In the genomic region with DNA sequence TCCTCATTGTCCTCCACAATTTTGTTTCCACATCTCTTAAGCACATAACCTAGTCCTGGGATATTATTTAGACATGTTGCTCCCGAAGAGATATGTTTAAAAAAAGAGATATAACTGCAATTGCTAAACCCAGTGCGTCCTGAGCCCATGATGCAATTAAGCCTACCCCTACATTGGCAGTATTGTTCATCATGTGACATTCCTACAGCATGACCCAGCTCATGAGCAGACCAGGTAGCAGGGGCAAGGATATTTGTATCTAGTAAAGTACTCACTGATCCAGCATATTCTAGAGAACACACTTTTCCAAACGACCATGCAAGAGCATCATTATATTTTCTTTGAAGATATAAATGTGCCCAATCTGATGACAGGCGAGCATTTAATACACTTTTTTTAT, we compare ENCODE assay signal across 22 cellular contexts. TPM values are rescaled to one million over a fixed set of nuclear protein-coding genes. Genes with fewer than 3 reads are reported as not detected.
DNase-seq lines count a peak whose midpoint lies in the region; ATAC-seq, FAIRE-seq and TF ChIP-seq lines count a peak whose summit lies in the region.
"Had no signal": no experiment of that assay in that cellular context is flagged by ENCODE, and none has a peak within 500 bp of the region (broad histone marks: within the 10 kb centered on the region; RNA-seq: fewer than 3 reads in every experiment).

No MANE protein-coding gene starts in this region.

- intact Hi-C loops in MCF 10A (cut with micrococcal nuclease) = no loop called here
- intact Hi-C loops in mammary epithelial cell (cut with micrococcal nuclease) = loop anchor here (1.0 kb wide), 1 partner anchor 34 kb away; no protein-coding TSS in a partner anchor
- intact Hi-C loops in HepG2 (cut with micrococcal nuclease; ENCODE audit: unreplicated experiment) = no loop called here

- dilution Hi-C loops in mammary epithelial cell (cut with HindIII; ENCODE audit: low sequenced_read_pairs) = no loop called here

- no peaks in the 10 kb centered on the region for H3K9me3 ChIP-seq in mammary epithelial cell (replicated peaks; ENCODE audit: insufficient read depth, low read length)
- no peaks in the 10 kb centered on the region for H3K9me3 ChIP-seq in HepG2 (ENCODE audit: low read length)

- no peak for FAIRE-seq in HepG2 (lab: Jason Lieb, UNC)
- FAIRE-seq: D721Med, GM12892, HTR-8/SVneo had no signal

- no peak overlapping the region for H3K9ac ChIP-seq in mammary epithelial cell (ENCODE audit: insufficient read depth, low read length)
- no peak overlapping the region for H3K9ac ChIP-seq in HepG2 (ENCODE audit: insufficient read depth, low read depth, low read length)
- H3K9ac ChIP-seq: GM23248 had no signal

- H3K4me3 ChIP-seq in mammary epithelial cell (replicated peaks in 1 of 3; ENCODE audit: insufficient read depth in 1 of 3, low read depth in 2 of 3, low read length in 3 of 3) (no peak overlapping the region), epithelial cell of esophagus (ENCODE audit: low read length) (no peak overlapping the region), HepG2 (replicated peaks in 1 of 3; ENCODE audit: insufficient read depth in 1 of 3, low read depth in 2 of 3, low read length in 3 of 3) (no peak overlapping the region), retinal pigment epithelial cell (ENCODE audit: low read length) (no peak overlapping the region)
- H3K4me3 ChIP-seq: GM23248 had no signal

- POLR2A ChIA-PET in MCF 10A (lab: Yijun Ruan, JAX) = no interaction called here
- POLR2A ChIA-PET in HepG2 (lab: Yijun Ruan, JAX) = no interaction called here

- no peak overlapping the region for H3K27ac Mint-ChIP-seq in MCF 10A (ENCODE audit: low read depth, unreplicated experiment)
- H3K27ac Mint-ChIP-seq: CD14-positive monocyte; CD8-positive, alpha-beta T cell had no signal

- DNase-seq in MCF 10A (ENCODE audit: unreplicated experiment) = peak; percentile 17
- no peak for DNase-seq in mammary epithelial cell
- peak; percentile 47 for DNase-seq in epithelial cell of esophagus (ENCODE audit: low read depth)
- no peak for DNase-seq in HepG2 (ENCODE audit: low spot score)
- DNase-seq in retinal pigment epithelial cell (ENCODE audit: low read depth) = peak; percentile 23
- DNase-seq: CD8-positive, alpha-beta T cell; COR-L47; DMS153; DMS79 treated with DMSO at 0.1 percent for 48 hours; GDM1; GM23248; H7 had no signal

- in situ Hi-C loops in mammary epithelial cell (cut with MboI; ENCODE audit: low sequenced_read_pairs in 2 of 2) (no loop called here), HepG2 (cut with HindIII; ENCODE audit: extremely low pct_ligation_motif_present, low pct_unique_long_range_greater_than_20kb) (loop anchor here (5.0 kb wide), 1 partner anchor 37 kb away; no protein-coding TSS in a partner anchor)

- no peak for TF ChIP-seq EP300 in HepG2 (IDR thresholded peaks at IDR 0.05; ENCODE audit: low read depth in 2 of 2, low read length in 2 of 2)
- TF ChIP-seq EP300 in HepG2 (CRISPR knock-in tag; IDR thresholded peaks at IDR 0.05; ENCODE audit: borderline replicate concordance) = no peak

- H2AFZ ChIP-seq in mammary epithelial cell (ENCODE audit: low read depth, low read length) (no peak overlapping the region), HepG2 (ENCODE audit: low read length) (no peak overlapping the region)
- H2AFZ ChIP-seq: GM23248 had no signal

- CTCF ChIA-PET in MCF 10A (lab: Yijun Ruan, JAX) = no interaction called here
- CTCF ChIA-PET in mammary epithelial cell (lab: Charles Lee; ENCODE audit: low non-redundant PET) = no interaction called here
- CTCF ChIA-PET in HepG2 (lab: Yijun Ruan, JAX; ENCODE audit: low intra/inter-chr PET ratio, low total read pairs) = no interaction called here

- no peaks in the 10 kb centered on the region for H3K27me3 Mint-ChIP-seq in MCF 10A (ENCODE audit: insufficient read depth, unreplicated experiment)

- TF ChIP-seq POLR2A in HepG2 (IDR thresholded peaks at IDR 0.05; ENCODE audit: insufficient read depth in 1 of 2, low read depth in 2 of 2, low read length in 2 of 2) = no peak

- no peaks in the 10 kb centered on the region for H4K20me1 ChIP-seq in mammary epithelial cell (ENCODE audit: insufficient read depth, low read length)
- no peaks in the 10 kb centered on the region for H4K20me1 ChIP-seq in HepG2 (ENCODE audit: insufficient read depth, low read length)

- no peak for ATAC-seq in HepG2
- ATAC-seq in HG03175 (IDR thresholded peaks at IDR 0.05; ENCODE audit: unreplicated experiment) = no peak
- ATAC-seq in HG02759 (IDR thresholded peaks at IDR 0.05; ENCODE audit: unreplicated experiment) = no peak
- no peak for ATAC-seq in HG03280 (IDR thresholded peaks at IDR 0.05; ENCODE audit: unreplicated experiment)
- ATAC-seq: CD8-positive, alpha-beta T cell had no signal

- no peaks in the 10 kb centered on the region for H3K36me3 ChIP-seq in mammary epithelial cell (ENCODE audit: insufficient read depth, low read length)
- no peaks in the 10 kb centered on the region for H3K36me3 ChIP-seq in HepG2 (replicated peaks in 1 of 2; ENCODE audit: control insufficient read depth in 1 of 2, insufficient read depth in 2 of 2, low read length in 2 of 2)

- H3K4me3 Mint-ChIP-seq in MCF 10A (ENCODE audit: unreplicated experiment) = no peak overlapping the region
- H3K4me3 Mint-ChIP-seq: CD14-positive monocyte; CD8-positive, alpha-beta T cell had no signal

- H3K79me2 ChIP-seq in mammary epithelial cell (ENCODE audit: insufficient read depth, low read length) = no peaks in the 10 kb centered on the region
- no peaks in the 10 kb centered on the region for H3K79me2 ChIP-seq in HepG2 (ENCODE audit: insufficient read depth, low read length)

- TF ChIP-seq RAD21 in HepG2 (CRISPR knock-in tag; IDR thresholded peaks at IDR 0.05) = no peak

- peaks cover 4% of the 10 kb centered on the region for H3K4me1 ChIP-seq in mammary epithelial cell (ENCODE audit: insufficient read depth, low read length)
- peaks cover 42% of the 10 kb centered on the region for H3K4me1 ChIP-seq in HepG2 (ENCODE audit: insufficient read depth, low read length)

- H3K4me1 Mint-ChIP-seq in MCF 10A (ENCODE audit: insufficient read depth, unreplicated experiment) = peaks cover 7% of the 10 kb centered on the region

- H3K27ac ChIP-seq in mammary epithelial cell (ENCODE audit: insufficient read depth, low read depth, low read length) (no peak overlapping the region), HepG2 (ENCODE audit: extremely low read length, insufficient read depth, low read length) (no peak overlapping the region)
- H3K27ac ChIP-seq: 22Rv1, GM23248 had no signal

- no peaks in the 10 kb centered on the region for H3K9me3 Mint-ChIP-seq in MCF 10A (ENCODE audit: unreplicated experiment)
- H3K9me3 Mint-ChIP-seq: CD8-positive, alpha-beta T cell had no signal

- no peaks in the 10 kb centered on the region for H3K27me3 ChIP-seq in mammary epithelial cell (ENCODE audit: insufficient read depth, low read length)
- peaks cover 0 to 3% of the 10 kb centered on the region in 2 experiments; a peak in 1 of 5 replicates for H3K27me3 ChIP-seq in HepG2 (ENCODE audit: control insufficient read depth in 1 of 2, insufficient read depth in 2 of 2, low read length in 2 of 2)

- H3K36me3 Mint-ChIP-seq in MCF 10A (ENCODE audit: insufficient read depth, unreplicated experiment) = no peaks in the 10 kb centered on the region
- H3K36me3 Mint-ChIP-seq: CD14-positive monocyte; CD8-positive, alpha-beta T cell had no signal

- WGBS in mammary epithelial cell (ENCODE audit: low coverage, missing lambda C conversion rate) = 62% methylated on average over 4 of the region's 4 CpGs
- 16% methylated on average over 4 of the region's 4 CpGs for WGBS in HepG2 (ENCODE audit: low lambda C conversion rate)

- H3K4me2 ChIP-seq in mammary epithelial cell (ENCODE audit: insufficient read depth, low read depth, low read length) (no peak overlapping the region), HepG2 (ENCODE audit: low read depth, low read length) (no peak overlapping the region)

- no peak for TF ChIP-seq CTCF in MCF 10A (IDR thresholded peaks at IDR 0.05; ENCODE audit: unreplicated experiment)
- no peak for TF ChIP-seq CTCF in mammary epithelial cell (conservative IDR thresholded peaks at IDR 0.05 in 1 of 2, IDR thresholded peaks at IDR 0.05 in 1 of 2; ENCODE audit: extremely low read depth in 1 of 2, insufficient read depth in 1 of 2, low read depth in 1 of 2, low read length in 2 of 2)
- no peak for TF ChIP-seq CTCF in epithelial cell of esophagus (IDR thresholded peaks at IDR 0.05; ENCODE audit: insufficient read depth, low read depth, low read length, missing control alignments)
- TF ChIP-seq CTCF in HepG2 (CRISPR knock-in tag; IDR thresholded peaks at IDR 0.05) = no peak
- no peak for TF ChIP-seq CTCF in retinal pigment epithelial cell (conservative IDR thresholded peaks at IDR 0.05; ENCODE audit: low read depth, low read length)

- no TSS peak for BruUV-seq in MCF 10A (replicated peaks; lab: Mats Ljungman, UMichigan)
- BruUV-seq in mammary epithelial cell (replicated peaks; lab: Mats Ljungman, UMichigan) = no TSS peak
- BruUV-seq in HepG2 (replicated peaks; lab: Mats Ljungman, UMichigan) = no TSS peak

TF ChIP-seq in HepG2, 621 proteins besides CTCF, POLR2A, EP300 and RAD21 (continues in another document):
- 0 out of 2 replicates have a peak, but pooled peaks have one; percentile 11 for TF ChIP-seq FOSL2 (CRISPR knock-in tag; IDR thresholded peaks at IDR 0.05)

RNA-seq across cellular contexts. Expression of gene ADAM30, which starts 1.2 kb away (rescaled TPM):
- not detected in 2 replicates for total RNA-seq in MCF 10A (2022)
- total RNA-seq in mammary epithelial cell = not detected
- not detected for polyA plus RNA-seq in mammary epithelial cell
- polyA minus RNA-seq in mammary epithelial cell = not detected
- total RNA-seq in HepG2 (2016; rRNA removed; fragmentation: Illumina TruSeq; extraction: Trizol) = not detected in 2 replicates
- total RNA-seq in HepG2 (2016; cell fraction: cytosol; rRNA removed; fragmentation: Illumina TruSeq; extraction: Trizol; ENCODE audit: low read depth) = not detected in 2 replicates
- total RNA-seq in HepG2 (2016; cell fraction: insoluble cytoplasmic fraction; rRNA removed; fragmentation: Illumina TruSeq; extraction: Trizol) = not detected in 2 replicates
- total RNA-seq in HepG2 (2016; cell fraction: membrane; rRNA removed; fragmentation: Illumina TruSeq; extraction: Trizol) = not detected in 2 replicates
- not detected in 2 replicates for total RNA-seq in HepG2 (2016; cell fraction: nucleus; rRNA removed; fragmentation: Illumina TruSeq; extraction: Trizol)
- not detected in 2 replicates for polyA plus RNA-seq in HepG2 (2011; rRNA removed)
- polyA plus RNA-seq in HepG2 (2011; cell fraction: cytosol; rRNA removed) = not detected in 2 replicates
- polyA plus RNA-seq in HepG2 (2011; cell fraction: nucleus; rRNA removed) = not detected in 2 replicates
- not detected in 2 replicates for polyA plus RNA-seq in HepG2 (2012)
- polyA plus RNA-seq in HepG2 (2016; cell fraction: cytosol; fragmentation: Illumina TruSeq; extraction: Trizol; ENCODE audit: low read depth) = not detected in 2 replicates
- not detected in 2 replicates for polyA plus RNA-seq in HepG2 (2016; cell fraction: insoluble cytoplasmic fraction; fragmentation: Illumina TruSeq; extraction: Trizol; ENCODE audit: low read depth)
- polyA plus RNA-seq in HepG2 (2016; cell fraction: membrane; fragmentation: Illumina TruSeq; extraction: Trizol; ENCODE audit: low read depth) = not detected in 2 replicates
- not detected in 2 replicates for polyA plus RNA-seq in HepG2 (2016; cell fraction: nucleus; fragmentation: Illumina TruSeq; extraction: Trizol; ENCODE audit: insufficient read depth, low read depth)
- polyA minus RNA-seq in HepG2 (2011; rRNA and poly(A)+ RNA removed; ENCODE audit: low replicate concordance) = not detected in 2 replicates
- polyA minus RNA-seq in HepG2 (2011; cell fraction: cytosol; rRNA and poly(A)+ RNA removed) = not detected in 2 replicates
- not detected in 2 replicates for polyA minus RNA-seq in HepG2 (2011; cell fraction: nucleus; rRNA and poly(A)+ RNA removed)
- total RNA-seq: A673; CD8-positive, alpha-beta T cell; GM23248; H7 had no signal
- polyA plus RNA-seq: BJ, CD14-positive monocyte, GM23248 had no signal

Comparison
In these comparisons a context has a peak if more than half of its experiments do, and no peak if none do; other contexts are left out.
1. DNase-seq: peak in MCF 10A (single experiment), epithelial cell of esophagus (single experiment) and retinal pigment epithelial cell (single experiment); none in mammary epithelial cell (single experiment) and HepG2 (single experiment).